ENCODE assay signal across 7 cellular contexts in the genomic region with DNA sequence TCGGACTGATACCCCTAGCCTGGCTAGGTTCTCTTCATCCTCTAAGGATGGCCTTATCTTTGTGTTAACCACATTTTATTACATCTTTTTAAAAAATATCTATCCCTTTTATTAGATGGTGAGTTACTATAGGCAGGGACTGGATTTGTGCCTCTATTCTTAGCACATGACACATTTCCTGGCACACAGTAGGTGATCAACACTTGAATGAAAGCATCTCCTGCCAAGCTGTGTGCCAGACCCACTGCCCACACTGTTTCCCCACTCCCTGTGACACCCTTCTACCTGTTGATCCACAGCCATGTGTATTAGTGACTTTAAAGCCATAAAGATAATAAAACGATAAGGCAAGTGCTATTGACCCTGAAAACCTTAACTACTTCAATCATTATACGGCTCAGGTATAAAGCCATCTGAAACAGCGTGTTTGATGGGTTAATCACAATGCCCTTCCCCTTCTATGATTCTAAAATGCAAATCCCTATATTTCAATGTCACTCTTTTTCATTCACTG.
"Had no signal": no experiment of that assay in that cellular context is flagged by ENCODE, and none has a peak within 500 bp of the region (broad histone marks: within the 10 kb centered on the region; RNA-seq: fewer than 3 reads in every experiment).

No MANE protein-coding gene starts in this region.

- H3K4me3 ChIP-seq: GM23338 had no signal

- H3K27ac ChIP-seq: HL-60 had no signal

- ATAC-seq: GM23338, HepG2 had no signal

- DNase-seq: H9, HCEC 1CT, HFFc6, KBM-7 had no signal
